In the genomic region with DNA sequence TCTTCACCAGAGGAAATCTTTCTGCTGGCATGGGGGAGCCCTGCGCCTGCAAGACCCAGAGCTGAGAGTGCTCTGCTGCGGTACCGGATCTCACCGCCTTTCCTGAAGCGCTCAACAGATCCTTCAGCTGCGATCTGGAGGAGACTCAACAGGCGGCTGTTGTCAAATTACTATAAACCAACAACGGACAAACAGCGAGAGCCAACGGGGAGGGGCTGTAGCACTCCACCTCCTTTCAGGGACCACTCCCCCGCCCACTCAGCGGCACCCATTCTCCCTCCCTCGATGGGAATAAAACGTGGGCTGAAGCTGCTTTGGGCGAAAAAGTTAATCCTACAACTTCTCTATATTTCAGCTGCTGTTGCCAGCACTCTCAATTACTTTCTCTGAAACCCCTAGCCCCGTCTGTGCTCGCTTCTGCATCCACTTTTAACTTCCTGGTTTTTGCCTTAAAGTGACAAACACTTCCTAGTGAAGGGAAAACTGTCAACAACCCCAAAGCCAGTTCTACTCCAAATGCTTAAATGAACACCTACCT, we compare ENCODE assay signal across 8 cellular contexts. TPM values are rescaled to one million over a fixed set of nuclear protein-coding genes. Genes with fewer than 3 reads are reported as not detected.
DNase-seq lines count a peak whose midpoint lies in the region; ATAC-seq, FAIRE-seq and TF ChIP-seq lines count a peak whose summit lies in the region.

A gene with protein sequence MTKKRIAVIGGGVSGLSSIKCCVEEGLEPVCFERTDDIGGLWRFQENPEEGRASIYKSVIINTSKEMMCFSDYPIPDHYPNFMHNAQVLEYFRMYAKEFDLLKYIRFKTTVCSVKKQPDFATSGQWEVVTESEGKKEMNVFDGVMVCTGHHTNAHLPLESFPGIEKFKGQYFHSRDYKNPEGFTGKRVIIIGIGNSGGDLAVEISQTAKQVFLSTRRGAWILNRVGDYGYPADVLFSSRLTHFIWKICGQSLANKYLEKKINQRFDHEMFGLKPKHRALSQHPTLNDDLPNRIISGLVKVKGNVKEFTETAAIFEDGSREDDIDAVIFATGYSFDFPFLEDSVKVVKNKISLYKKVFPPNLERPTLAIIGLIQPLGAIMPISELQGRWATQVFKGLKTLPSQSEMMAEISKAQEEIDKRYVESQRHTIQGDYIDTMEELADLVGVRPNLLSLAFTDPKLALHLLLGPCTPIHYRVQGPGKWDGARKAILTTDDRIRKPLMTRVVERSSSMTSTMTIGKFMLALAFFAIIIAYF (minus strand): TSS at position 147 of the 538 bp plus-strand sequence. CDS start 310 bp downstream, outside the sequence.

- TF ChIP-seq CTCF in heart right ventricle (IDR thresholded peaks at IDR 0.05): peak in 3 of 9 donors; percentile 18 to 22 (median 21)

- intact Hi-C loops in heart right ventricle (cut with DNase I): loop anchor here in 2 of 10 donors (5.0 kb wide), 1 partner anchor 53 kb away; a partner anchor contains a TSS

- H3K9ac ChIP-seq in adipocyte (ENCODE audit: low read length): peak within 1 kb of the TSS; percentile 88

- peak within 1 kb of the TSS; percentile 32 to 88 (median 66) for H3K27ac ChIP-seq in heart right ventricle

- 0 to 1% methylated on average over 17 of the region's 17 CpGs for WGBS in heart right ventricle, 2 donors

- ATAC-seq in GM18907 (IDR thresholded peaks at IDR 0.05; ENCODE audit: unreplicated experiment) (peak; percentile 68), HG03460 (IDR thresholded peaks at IDR 0.05; ENCODE audit: unreplicated experiment) (peak; percentile 76), heart right ventricle (peak; percentile 85 to 95 (median 92))

- in situ Hi-C loops in ACHN (cut with HindIII; ENCODE audit: low pct_ligation_motif_present, low pct_unique_long_range_greater_than_20kb, low sequenced_read_pairs): no loop called here
- in situ Hi-C loops in SK-MEL-5 (cut with HindIII; ENCODE audit: low pct_unique_long_range_greater_than_20kb, low sequenced_read_pairs): no loop called here

- H3K4me1 ChIP-seq in adipocyte (ENCODE audit: control insufficient read depth, insufficient read depth, low read length) (peaks cover 4% of the 10 kb centered on the region), heart right ventricle (peaks cover 0 to 15% (median 5%) of the 10 kb centered on the region in 9 donors)

- DNase-seq in ACHN: peak; percentile 59
- DNase-seq in SK-MEL-5 (ENCODE audit: low read depth, low spot score): peak; percentile 88
- peak; percentile 67 for DNase-seq in adipocyte (ENCODE audit: low read depth)
- peak; percentile 62 to 64 for DNase-seq in heart right ventricle
- DNase-seq in pons (ENCODE audit: low spot score): peak; percentile 61
- peak; percentile 74 for DNase-seq in urothelium cell line (ENCODE audit: low spot score)

- no peak for FAIRE-seq in urothelium cell line (lab: Jason Lieb, UNC)

- H3K36me3 ChIP-seq in adipocyte (ENCODE audit: control insufficient read depth, insufficient read depth, low read length, severe bottlenecking) (no peaks in the 10 kb centered on the region), heart right ventricle (peaks cover 0 to 6% (median 0%) of the 10 kb centered on the region in 9 donors)

- H3K27me3 ChIP-seq in adipocyte (replicated peaks; ENCODE audit: control insufficient read depth, insufficient read depth, low read length) (no peaks in the 10 kb centered on the region), heart right ventricle (no peaks in the 10 kb centered on the region)

- peak within 1 kb of the TSS; percentile 95 for H3K4me3 ChIP-seq in adipocyte (ENCODE audit: low read length)
- H3K4me3 ChIP-seq in heart right ventricle: peak within 1 kb of the TSS; percentile 2 to 78 (median 63)

- no peaks in the 10 kb centered on the region for H3K9me3 ChIP-seq in adipocyte (ENCODE audit: control insufficient read depth, low read length)
- H3K9me3 ChIP-seq in heart right ventricle: no peaks in the 10 kb centered on the region

RNA-seq across cellular contexts. Expression of the gene that starts here (rescaled TPM):
- 0.98 and 1.4 TPM in 2 replicates for total RNA-seq in SK-MEL-5 (2014; rRNA removed; shearing (Covaris generic))
- polyA plus RNA-seq in SK-MEL-5 (2015; cell fraction: cytosol; rRNA removed): 0.56 and 2.3 TPM in 2 replicates
- 2.1 and 4.3 TPM in 2 replicates for polyA plus RNA-seq in SK-MEL-5 (2015; cell fraction: nucleus; rRNA removed)
- 10 to 100 TPM in 1 of 10 donors, 1 to 10 TPM in 3, under 1 TPM in 6; 0.20 to 21.7 (median 0.78) TPM for total RNA-seq in heart right ventricle
- polyA plus RNA-seq in heart right ventricle: 1 to 10 TPM in 1 of 2 donors, under 1 TPM in 1; 0.64 to 1.6 TPM

Comparison
In these comparisons a context has a peak if more than half of its experiments do, and no peak if none do; other contexts are left out.
1. Peak in every context shown above with its lines: DNase-seq, ATAC-seq, H3K4me3 ChIP-seq and H3K27ac ChIP-seq.